Comparison of ENCODE assay signal across 8 cellular contexts in genomic region chr9:93682155-93682968, GRCh38.
A peak's percentile ranks its signal among the peaks of the same experiment; 100 is the strongest.
DNase-seq lines count a peak whose midpoint lies in the region; TF ChIP-seq lines count a peak whose summit lies in the region.

No MANE protein-coding gene starts in this region.

- no peaks in the 10 kb centered on the region for H3K9me3 ChIP-seq in MG63

- H3K9me3 Mint-ChIP-seq in T-helper 2 cell treated with Interferon-gamma antibody and Interleukin-4, amounts not matched to agents 5 μg/mL and 100 μg/mL, for 36 hours: no peaks in the 10 kb centered on the region
- peaks cover 2 to 6% (median 3%) of the 10 kb centered on the region in 5 experiments for H3K9me3 Mint-ChIP-seq in brain

- no peaks in the 10 kb centered on the region for H3K36me3 ChIP-seq in MG63

- H3K4me3 ChIP-seq in MG63: no peak overlapping the region

- peak; percentile 83 to 95 for TF ChIP-seq CTCF in brain (conservative IDR thresholded peaks at IDR 0.05)

- H3K27me3 Mint-ChIP-seq in T-helper 2 cell treated with Interferon-gamma antibody and Interleukin-4, amounts not matched to agents 5 μg/mL and 100 μg/mL, for 36 hours (ENCODE audit: low read depth): no peaks in the 10 kb centered on the region
- peaks cover 10% of the 10 kb centered on the region for H3K27me3 Mint-ChIP-seq in brain

- DNase-seq in NCI-H2081 (lab: John Stamatoyannopoulos, UW): peak; percentile 71 to 76
- DNase-seq in NCI-H2081 treated with DMSO at 0.1 percent for 48 hours (lab: John Stamatoyannopoulos, UW): no peak
- peak; percentile 41 for DNase-seq in MG63
- DNase-seq in T-helper 2 cell treated with Interferon-gamma antibody and Interleukin-4, amounts not matched to agents 5 μg/mL and 100 μg/mL, for 36 hours (ENCODE audit: low spot score): peak; percentile 39
- peak; percentile 89 for DNase-seq in iPS-NIHi7 (ENCODE audit: extremely low spot score)
- DNase-seq in stimulated activated CD4-positive, alpha-beta T cell treated with anti-CD3 and anti-CD28 coated beads, Interleukin-15, amount 100 ng/mL, for 48 hours (ENCODE audit: low read depth in 2 of 2): peak; percentile 31 to 54
- no peak for DNase-seq in NCI-H187 treated with DMSO at 0.1 percent for 48 hours (lab: John Stamatoyannopoulos, UW)

- H3K4me3 Mint-ChIP-seq in T-helper 2 cell treated with Interferon-gamma antibody and Interleukin-4, amounts not matched to agents 5 μg/mL and 100 μg/mL, for 36 hours: no peak overlapping the region
- no peak overlapping the region for H3K4me3 Mint-ChIP-seq in brain

- H3K4me1 Mint-ChIP-seq in T-helper 2 cell treated with Interferon-gamma antibody and Interleukin-4, amounts not matched to agents 5 μg/mL and 100 μg/mL, for 36 hours (ENCODE audit: low read depth): no peaks in the 10 kb centered on the region
- H3K4me1 Mint-ChIP-seq in brain: peaks cover 5% of the 10 kb centered on the region

- H3K27ac Mint-ChIP-seq in T-helper 2 cell treated with Interferon-gamma antibody and Interleukin-4, amounts not matched to agents 5 μg/mL and 100 μg/mL, for 36 hours: no peak overlapping the region
- H3K27ac Mint-ChIP-seq in brain: no peak overlapping the region

- H3K27me3 ChIP-seq in MG63: no peaks in the 10 kb centered on the region

- peaks cover 1% of the 10 kb centered on the region for H3K36me3 Mint-ChIP-seq in T-helper 2 cell treated with Interferon-gamma antibody and Interleukin-4, amounts not matched to agents 5 μg/mL and 100 μg/mL, for 36 hours (ENCODE audit: low read depth)
- peaks cover 16% of the 10 kb centered on the region for H3K36me3 Mint-ChIP-seq in brain

Comparison
In these comparisons a context has a peak if more than half of its experiments do, and no peak if none do; other contexts are left out.
1. DNase-seq: peak in NCI-H2081 (2 of 2), MG63 (single experiment), T-helper 2 cell treated with Interferon-gamma antibody and Interleukin-4, amounts not matched to agents 5 μg/mL and 100 μg/mL, for 36 hours (single experiment), iPS-NIHi7 (single experiment) and stimulated activated CD4-positive, alpha-beta T cell treated with anti-CD3 and anti-CD28 coated beads, Interleukin-15, amount 100 ng/mL, for 48 hours (2 of 2); none in NCI-H2081 treated with DMSO at 0.1 percent for 48 hours (single experiment) and NCI-H187 treated with DMSO at 0.1 percent for 48 hours (single experiment).